In genomic region chr14:70073924-70074566, GRCh38 we compare ENCODE assay signal across 8 cellular contexts.
A peak's percentile ranks its signal among the peaks of the same experiment; 100 is the strongest.
DNase-seq lines count a peak whose midpoint lies in the region; ATAC-seq and TF ChIP-seq lines count a peak whose summit lies in the region.

No MANE protein-coding gene starts in this region.

- ATAC-seq in GM18907 (IDR thresholded peaks at IDR 0.05; ENCODE audit: unreplicated experiment) (no peak), GM18861 (IDR thresholded peaks at IDR 0.05; ENCODE audit: unreplicated experiment) (no peak)

- H3K27me3 Mint-ChIP-seq in Calu3 (ENCODE audit: unreplicated experiment) = peaks cover 54% of the 10 kb centered on the region
- peaks cover 16% of the 10 kb centered on the region for H3K27me3 Mint-ChIP-seq in activated T-helper 2 cell treated with anti-CD3 and anti-CD28 coated beads, Interferon-gamma antibody, Interleukin-2, Interleukin-4, amounts not matched to agents 10 μg/mL and 5 μg/mL and 100 μg/mL, durations not matched to agents 14 hours and 24 hours and 36 hours (ENCODE audit: low read depth)

- TF ChIP-seq CTCF in Calu3 (IDR thresholded peaks at IDR 0.05; ENCODE audit: unreplicated experiment) (peak; percentile 92), retinal pigment epithelial cell (conservative IDR thresholded peaks at IDR 0.05; ENCODE audit: low read depth, low read length) (peak; percentile 77)

- no peaks in the 10 kb centered on the region for H3K9me3 Mint-ChIP-seq in Calu3 (ENCODE audit: low read depth, unreplicated experiment)
- no peaks in the 10 kb centered on the region for H3K9me3 Mint-ChIP-seq in activated T-helper 2 cell treated with anti-CD3 and anti-CD28 coated beads, Interferon-gamma antibody, Interleukin-2, Interleukin-4, amounts not matched to agents 10 μg/mL and 5 μg/mL and 100 μg/mL, durations not matched to agents 14 hours and 24 hours and 36 hours

- intact Hi-C loops in Calu3 (cut with micrococcal nuclease; ENCODE audit: unreplicated experiment) (loop anchor here (1.0 kb wide), 2 partner anchors 28 to 256 kb away; no protein-coding TSS in a partner anchor), head of caudate nucleus (cut with DNase I) (no loop called here)
- intact Hi-C loops in activated T-helper 2 cell treated with anti-CD3 and anti-CD28 coated beads, Interferon-gamma antibody, Interleukin-2, Interleukin-4, amounts not matched to agents 10 μg/mL and 5 μg/mL and 100 μg/mL, durations not matched to agents 14 hours and 24 hours and 36 hours (cut with micrococcal nuclease) = loop anchor here (2.0 kb wide), 1 partner anchor 255 kb away; no protein-coding TSS in a partner anchor

- DNase-seq in Calu3 (peak; percentile 85), HS-27A (ENCODE audit: low read depth) (peak; percentile 17), NOMO-1 treated with dmso at 0.1 percent for 144 hours (lab: John Stamatoyannopoulos, UW; ENCODE audit: unreplicated experiment) (peak; percentile 4), head of caudate nucleus (peak; percentile 38 to 87 (median 74)), retinal pigment epithelial cell (ENCODE audit: low read depth) (peak; percentile 9)
- DNase-seq in activated T-helper 2 cell treated with anti-CD3 and anti-CD28 coated beads, Interferon-gamma antibody, Interleukin-2, Interleukin-4, amounts not matched to agents 10 μg/mL and 5 μg/mL and 100 μg/mL, durations not matched to agents 14 hours and 24 hours and 36 hours (ENCODE audit: low spot score) = peak; percentile 12

- peaks cover 5% of the 10 kb centered on the region for H3K36me3 Mint-ChIP-seq in Calu3 (ENCODE audit: insufficient read depth, unreplicated experiment)
- no peaks in the 10 kb centered on the region for H3K36me3 Mint-ChIP-seq in activated T-helper 2 cell treated with anti-CD3 and anti-CD28 coated beads, Interferon-gamma antibody, Interleukin-2, Interleukin-4, amounts not matched to agents 10 μg/mL and 5 μg/mL and 100 μg/mL, durations not matched to agents 14 hours and 24 hours and 36 hours (ENCODE audit: low read depth)

- CTCF ChIA-PET in Calu3 (lab: Charles Lee) = interaction anchor here (0.5 to 3.7 kb wide), 11 partner anchors 8 to 343 kb away, joined by 3 to 34 read pairs (median 4); no protein-coding TSS in a partner anchor

- H3K27ac Mint-ChIP-seq in Calu3 (ENCODE audit: unreplicated experiment) = no peak overlapping the region
- no peak overlapping the region for H3K27ac Mint-ChIP-seq in activated T-helper 2 cell treated with anti-CD3 and anti-CD28 coated beads, Interferon-gamma antibody, Interleukin-2, Interleukin-4, amounts not matched to agents 10 μg/mL and 5 μg/mL and 100 μg/mL, durations not matched to agents 14 hours and 24 hours and 36 hours

- H3K4me1 Mint-ChIP-seq in Calu3 (ENCODE audit: low read depth, unreplicated experiment) = peaks cover 17% of the 10 kb centered on the region
- no peaks in the 10 kb centered on the region for H3K4me1 Mint-ChIP-seq in activated T-helper 2 cell treated with anti-CD3 and anti-CD28 coated beads, Interferon-gamma antibody, Interleukin-2, Interleukin-4, amounts not matched to agents 10 μg/mL and 5 μg/mL and 100 μg/mL, durations not matched to agents 14 hours and 24 hours and 36 hours (ENCODE audit: low read depth)

- H3K4me3 Mint-ChIP-seq in Calu3 (ENCODE audit: low read depth, unreplicated experiment) = no peak overlapping the region
- H3K4me3 Mint-ChIP-seq in activated T-helper 2 cell treated with anti-CD3 and anti-CD28 coated beads, Interferon-gamma antibody, Interleukin-2, Interleukin-4, amounts not matched to agents 10 μg/mL and 5 μg/mL and 100 μg/mL, durations not matched to agents 14 hours and 24 hours and 36 hours (ENCODE audit: low read depth) = no peak overlapping the region

- no peak overlapping the region for H3K4me3 ChIP-seq in retinal pigment epithelial cell (ENCODE audit: low read length)

- no TSS peak for BruUV-seq in Calu3 (replicated peaks; lab: Mats Ljungman, UMichigan)

Comparison
In these comparisons a context has a peak if more than half of its experiments do, and no peak if none do; other contexts are left out.
1. DNase-seq: peak in every context shown above with its lines; median percentile 85 in Calu3; 74 in head of caudate nucleus; 17 in HS-27A; 12 in activated T-helper 2 cell treated with anti-CD3 and anti-CD28 coated beads, Interferon-gamma antibody, Interleukin-2, Interleukin-4, amounts not matched to agents 10 μg/mL and 5 μg/mL and 100 μg/mL, durations not matched to agents 14 hours and 24 hours and 36 hours; 9 in retinal pigment epithelial cell; 4 in NOMO-1 treated with dmso at 0.1 percent for 144 hours.